ENCODE assay signal across 22 cellular contexts in the genomic region with DNA sequence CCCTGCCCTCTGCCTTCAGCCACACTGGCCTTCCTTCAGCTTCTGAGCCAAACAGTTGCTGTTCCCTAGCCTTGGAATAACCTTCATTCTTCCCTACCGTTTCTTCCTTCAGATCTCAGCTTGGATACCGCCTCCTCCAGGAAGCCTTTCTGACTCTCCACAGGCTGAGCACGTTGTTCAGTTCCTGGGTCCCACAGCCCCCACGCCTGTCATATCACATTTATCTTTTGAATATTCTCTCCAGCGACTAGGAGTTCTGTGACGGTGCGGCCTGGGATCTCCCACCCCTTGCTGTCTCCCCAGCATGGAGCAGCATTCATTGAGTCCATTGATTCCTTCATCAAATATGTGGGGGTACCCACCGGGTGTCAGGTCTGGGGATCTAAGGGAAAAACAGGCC. TPM values are rescaled to one million over a fixed set of nuclear protein-coding genes. Genes with fewer than 3 reads are reported as not detected.
DNase-seq lines count a peak whose midpoint lies in the region; ATAC-seq and TF ChIP-seq lines count a peak whose summit lies in the region.
"Had no signal": no experiment of that assay in that cellular context is flagged by ENCODE, and none has a peak within 500 bp of the region (broad histone marks: within the 10 kb centered on the region; RNA-seq: fewer than 3 reads in every experiment).

No MANE protein-coding gene starts in this region.

- H2AFZ ChIP-seq in GM23338, result peak overlapping the region; percentile 75; the same call in 1 of the 2 replicates
- no peak overlapping the region for H2AFZ ChIP-seq in trophoblast cell (ENCODE audit: insufficient read depth, low read length, poor library complexity)

- H3K27me3 Mint-ChIP-seq in GM23338 (ENCODE audit: insufficient read depth, low read depth, poor library complexity), result peaks cover 14% of the 10 kb centered on the region

- peaks cover 53% of the 10 kb centered on the region for H3K4me1 ChIP-seq in GM23338 (ENCODE audit: insufficient read depth)
- H3K4me1 ChIP-seq in RWPE2 (ENCODE audit: insufficient read depth, poor library complexity, severe bottlenecking), result no peaks in the 10 kb centered on the region
- peaks cover 25% of the 10 kb centered on the region for H3K4me1 ChIP-seq in iPS-15b (ENCODE audit: control insufficient read depth, insufficient read depth, low read length)
- peaks cover 15 to 22% of the 10 kb centered on the region in 2 experiments for H3K4me1 ChIP-seq in trophoblast cell (ENCODE audit: control insufficient read depth in 1 of 2, insufficient read depth in 2 of 2, low read length in 2 of 2)

- H3F3A ChIP-seq in GM23338 (replicated peaks; ENCODE audit: low read depth), result 0 out of 2 replicates have a peak, but pooled peaks cover 3% of the 10 kb centered on the region

- H3K27ac ChIP-seq in GM23338 (ENCODE audit: low read depth), result peak overlapping the region; percentile 72; the same call in 1 of the 2 replicates
- H3K27ac ChIP-seq in RWPE2 (ENCODE audit: poor library complexity, severe bottlenecking), result no peak overlapping the region
- H3K27ac ChIP-seq in trophoblast cell (ENCODE audit: low read depth, low read length), result no peak overlapping the region
- H3K27ac ChIP-seq: pancreas, right atrium auricular region, spleen had no signal

- peak; percentile 4; the same call in 2 of the 3 replicates for ATAC-seq in GM23338
- ATAC-seq in RWPE2 (ENCODE audit: low read depth), result no peak
- no peak for ATAC-seq in GM18502 (IDR thresholded peaks at IDR 0.05; ENCODE audit: poor library complexity, unreplicated experiment)
- ATAC-seq: activated T-cell treated with anti-CD3 and anti-CD28 coated beads, Interleukin-2, amount 50 U/mL, for 72 hours; HCT116; pancreas had no signal

- H3K27ac Mint-ChIP-seq in GM23338, result peak overlapping the region; percentile 61; the same call in 1 of the 2 replicates
- H3K27ac Mint-ChIP-seq: activated T-cell treated with anti-CD3 and anti-CD28 coated beads, Interleukin-2, amount 50 U/mL, for 72 hours had no signal

- peaks cover 5% of the 10 kb centered on the region for H3K79me1 ChIP-seq in trophoblast cell (ENCODE audit: low read length)

- no peaks in the 10 kb centered on the region for H3K9me3 Mint-ChIP-seq in GM23338
- H3K9me3 Mint-ChIP-seq: activated T-cell treated with anti-CD3 and anti-CD28 coated beads, Interleukin-2, amount 50 U/mL, for 72 hours had no signal

- H3K9ac ChIP-seq in iPS-15b (ENCODE audit: low read depth, low read length) (no peak overlapping the region), trophoblast cell (ENCODE audit: low read length) (no peak overlapping the region)
- H3K9ac ChIP-seq: SK-N-SH had no signal

- H4K8ac ChIP-seq in trophoblast cell (ENCODE audit: low read depth, low read length), result no peak overlapping the region

- no peak overlapping the region for H2AK5ac ChIP-seq in trophoblast cell (ENCODE audit: low read length)

- TF ChIP-seq CTCF in GM23338 (conservative IDR thresholded peaks at IDR 0.05; ENCODE audit: low read depth in 2 of 2) (0 out of 4 replicates have a peak, but pooled peaks of 1 of the 2 experiments have one; percentile 2), RWPE2 (IDR thresholded peaks at IDR 0.05; ENCODE audit: poor library complexity, severe bottlenecking) (no peak)

- no peaks in the 10 kb centered on the region for H3K9me2 ChIP-seq in GM23338 (ENCODE audit: insufficient read depth)
- H3K9me2 ChIP-seq: SK-N-SH had no signal

- H3K79me2 ChIP-seq in GM23338 (replicated peaks; ENCODE audit: insufficient read depth), result no peaks in the 10 kb centered on the region
- H3K79me2 ChIP-seq in trophoblast cell (ENCODE audit: control insufficient read depth, insufficient read depth, low read length, poor library complexity), result no peaks in the 10 kb centered on the region

- H3K4me3 Mint-ChIP-seq in GM23338, result peak overlapping the region; percentile 44; the same call in 2 of the 3 replicates
- H3K4me3 Mint-ChIP-seq: activated T-cell treated with anti-CD3 and anti-CD28 coated beads, Interleukin-2, amount 50 U/mL, for 72 hours had no signal

- H3K4me1 Mint-ChIP-seq in GM23338, result peaks cover 62% of the 10 kb centered on the region

- no peak overlapping the region for H2BK120ac ChIP-seq in trophoblast cell (ENCODE audit: insufficient read depth, low read length, poor library complexity)

- H3K4me3 ChIP-seq in GM23338, result peak overlapping the region; percentile 15; the same call in 1 of the 2 replicates
- H3K4me3 ChIP-seq in RWPE2 (ENCODE audit: severe bottlenecking), result no peak overlapping the region
- peak overlapping the region; percentile 22 for H3K4me3 ChIP-seq in iPS-15b (ENCODE audit: low read depth, low read length)
- no peak overlapping the region for H3K4me3 ChIP-seq in trophoblast cell (ENCODE audit: low read depth, low read length)
- H3K4me3 ChIP-seq: pancreas, right atrium auricular region, spleen had no signal

- H3K4ac ChIP-seq in trophoblast cell (ENCODE audit: low read depth, low read length), result no peak overlapping the region

- H2BK12ac ChIP-seq in trophoblast cell (ENCODE audit: low read length), result peak overlapping the region; percentile 21

- H4K20me1 ChIP-seq in GM23338 (replicated peaks; ENCODE audit: insufficient read depth), result 0 out of 2 replicates have a peak, but pooled peaks cover under 1% of the 10 kb centered on the region

- no peaks in the 10 kb centered on the region; the same call in 2 of the 3 replicates for H3K36me3 Mint-ChIP-seq in GM23338 (ENCODE audit: low read depth)

- no peaks in the 10 kb centered on the region for H3K9me3 ChIP-seq in RWPE2 (ENCODE audit: severe bottlenecking)
- H3K9me3 ChIP-seq in iPS-15b (ENCODE audit: control insufficient read depth, insufficient read depth, low read length), result no peaks in the 10 kb centered on the region
- peaks cover 2% of the 10 kb centered on the region for H3K9me3 ChIP-seq in trophoblast cell (ENCODE audit: insufficient read depth, low read depth, low read length)
- H3K9me3 ChIP-seq: pancreas, right atrium auricular region, SK-N-SH, spleen had no signal

- H3K27me3 ChIP-seq in GM23338 (ENCODE audit: insufficient read depth), result no peaks in the 10 kb centered on the region
- H3K27me3 ChIP-seq in RWPE2 (ENCODE audit: insufficient read depth, poor library complexity, severe bottlenecking), result no peaks in the 10 kb centered on the region
- H3K27me3 ChIP-seq in iPS-15b (ENCODE audit: control insufficient read depth, insufficient read depth, low read length), result no peaks in the 10 kb centered on the region
- H3K27me3 ChIP-seq in trophoblast cell (ENCODE audit: insufficient read depth, low read length), result no peaks in the 10 kb centered on the region
- H3K27me3 ChIP-seq: pancreas, right atrium auricular region had no signal

- H3K23ac ChIP-seq in trophoblast cell (ENCODE audit: low read length), result no peak overlapping the region

- H3K36me3 ChIP-seq in GM23338 (ENCODE audit: insufficient read depth), result no peaks in the 10 kb centered on the region
- no peaks in the 10 kb centered on the region for H3K36me3 ChIP-seq in RWPE2 (ENCODE audit: low read depth)
- H3K36me3 ChIP-seq in iPS-15b (ENCODE audit: control insufficient read depth, insufficient read depth, low read length), result no peaks in the 10 kb centered on the region
- H3K36me3 ChIP-seq in trophoblast cell (ENCODE audit: control insufficient read depth in 1 of 2, insufficient read depth in 2 of 2, low read length in 2 of 2), result no peaks in the 10 kb centered on the region
- H3K36me3 ChIP-seq: pancreas, right atrium auricular region, spleen had no signal

- H3K14ac ChIP-seq in trophoblast cell (ENCODE audit: low read length), result no peak overlapping the region

- no peak overlapping the region for H2BK5ac ChIP-seq in trophoblast cell (ENCODE audit: low read depth, low read length, poor library complexity)

- H4K91ac ChIP-seq in trophoblast cell (ENCODE audit: low read depth, low read length), result no peak overlapping the region

- no peak overlapping the region for H3K18ac ChIP-seq in trophoblast cell (ENCODE audit: low read length)

- no peak overlapping the region for H4K12ac ChIP-seq in trophoblast cell (ENCODE audit: low read depth, low read length)

- peak overlapping the region; percentile 78 for H3K4me2 ChIP-seq in GM23338
- no peak overlapping the region for H3K4me2 ChIP-seq in trophoblast cell (ENCODE audit: low read length)
- H3K4me2 ChIP-seq: SK-N-SH had no signal

- WGBS in trophoblast cell (ENCODE audit: extremely low coverage, insufficient coverage, insufficient read length), result no CpG with 5 or more reads among the region's 8 CpGs

- no peak for DNase-seq in GM23338 (ENCODE audit: low spot score)
- peak; percentile 36 for DNase-seq in RWPE2 (ENCODE audit: low spot score)
- DNase-seq in trophoblast cell, result no peak
- no peak for DNase-seq in NCI-H2196 (lab: John Stamatoyannopoulos, UW; ENCODE audit: unreplicated experiment)
- no peak for DNase-seq in inferior parietal cortex (ENCODE audit: extremely low spot score)
- DNase-seq: activated CD4-positive, alpha-beta T cell treated with anti-CD3 and anti-CD28 coated beads for 4 hours; activated naive CD4-positive, alpha-beta T cell treated with Interleukin-2 at 50 U/mL for 16 hours; activated T-cell treated with anti-CD3 and anti-CD28 coated beads, Interleukin-2, amount 50 U/mL, for 72 hours; amniotic stem cell; MM.1S; NCI-H1436; stimulated activated CD4-positive, alpha-beta T cell treated with anti-CD3 and anti-CD28 coated beads, Interleukin-4, amount 100 ng/mL, for 24 hours; stimulated activated naive CD4-positive, alpha-beta T cell; T-helper 2 cell had no signal

TF ChIP-seq in GM23338, 12 proteins besides CTCF, POLR2A, EP300 and RAD21 (continues in another document):
- no peak for TF ChIP-seq CREB1 (CRISPR knock-in tag; IDR thresholded peaks at IDR 0.05; ENCODE audit: low read depth)
- TF ChIP-seq ZNF114 (CRISPR knock-in tag; IDR thresholded peaks at IDR 0.05), result no peak
- TF ChIP-seq STAT1 (IDR thresholded peaks at IDR 0.05; ENCODE audit: unreplicated experiment), result no peak
- TF ChIP-seq EZH2phosphoT487 (IDR thresholded peaks at IDR 0.05; ENCODE audit: unreplicated experiment), result no peak
- TF ChIP-seq POLR2AphosphoS5 (IDR thresholded peaks at IDR 0.05; ENCODE audit: low read depth), result no peak

RNA-seq across cellular contexts. Expression of a gene that starts 39.2 kb away (rescaled TPM):
- total RNA-seq in GM23338 (2014; rRNA removed; shearing (Covaris generic)), result 35.0 and 51.2 TPM in 2 replicates
- polyA plus RNA-seq in GM23338 (2016; fragmentation: Nextera tagmentation; extraction: Ambion mirVana), result 7.5 and 8.5 TPM in 2 replicates
- polyA plus RNA-seq in trophoblast cell (2013), result 27.6 and 30.3 TPM in 2 replicates

RNA-seq across cellular contexts. Expression of a gene that starts 43.2 kb away (rescaled TPM):
- total RNA-seq in GM23338 (2014; rRNA removed; shearing (Covaris generic)), result 0.74 and 1.3 TPM in 2 replicates
- polyA plus RNA-seq in GM23338 (2016; fragmentation: Nextera tagmentation; extraction: Ambion mirVana), result 0.71 and 0.87 TPM in 2 replicates
- polyA plus RNA-seq in trophoblast cell (2013), result 0.04 TPM in 2 replicates
- total RNA-seq: myocyte had no signal

Comparison
In these comparisons a context has a peak if more than half of its experiments do, and no peak if none do; other contexts are left out.
1. H3K4me3 ChIP-seq: peak in GM23338 (single experiment) and iPS-15b (single experiment); none in RWPE2 (single experiment) and trophoblast cell (single experiment).